Comparison of ENCODE assay signal across 16 cellular contexts in the genomic region with DNA sequence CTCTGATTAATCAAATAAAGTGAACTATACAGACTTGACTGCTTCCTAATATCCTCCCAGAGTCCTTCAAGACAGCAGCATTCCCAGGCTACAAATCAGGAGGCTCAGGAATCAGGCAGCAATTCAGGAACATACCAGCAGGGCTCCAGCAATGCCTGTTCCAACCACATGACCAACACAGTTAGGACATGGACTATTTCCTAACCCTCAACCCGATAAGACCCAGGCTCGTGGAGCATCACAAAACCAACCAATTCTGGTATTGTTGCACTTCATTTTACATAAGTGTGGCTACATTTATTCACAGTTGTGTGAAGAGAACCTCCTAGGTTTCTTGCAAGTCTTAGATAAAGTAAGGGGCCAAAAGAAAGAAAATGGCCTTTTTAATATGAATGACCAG.
A peak's percentile ranks its signal among the peaks of the same experiment; 100 is the strongest.
DNase-seq lines count a peak whose midpoint lies in the region; ATAC-seq and TF ChIP-seq lines count a peak whose summit lies in the region.
"Had no signal": no experiment of that assay in that cellular context is flagged by ENCODE, and none has a peak within 500 bp of the region (broad histone marks: within the 10 kb centered on the region; RNA-seq: fewer than 3 reads in every experiment).

No MANE protein-coding gene starts in this region.

- DNase-seq in ELF-1 (ENCODE audit: low read depth, low spot score) (peak; percentile 51), HuH-7.5 (ENCODE audit: low spot score) (peak; percentile 15), endothelial cell (ENCODE audit: low spot score) (peak; percentile 28), nephron progenitor cell (no peak), putamen (ENCODE audit: low spot score) (no peak), NCI-H226 (no peak), NCI-H526 treated with DMSO at 0.1 percent for 48 hours (lab: John Stamatoyannopoulos, UW) (no peak)
- DNase-seq: activated CD8-positive, alpha-beta T cell treated with anti-CD3 and anti-CD28 coated beads for 36 hours; activated naive CD4-positive, alpha-beta T cell treated with anti-CD3 and anti-CD28 coated beads, Interleukin-2, amount 10 ng/mL, durations not matched to agents 7 days and 5 days; foreskin melanocyte; left ventricle myocardium inferior; NCI-H510A; spleen; T1000 had no signal

- H3K4me1 Mint-ChIP-seq in endothelial cell (ENCODE audit: unreplicated experiment) (no peaks in the 10 kb centered on the region), nephron progenitor cell (no peaks in the 10 kb centered on the region)
- H3K4me1 Mint-ChIP-seq: activated naive CD4-positive, alpha-beta T cell treated with anti-CD3 and anti-CD28 coated beads, Interleukin-2, amount 10 ng/mL, durations not matched to agents 7 days and 5 days; nephron had no signal

- H3K4me3 Mint-ChIP-seq in endothelial cell (ENCODE audit: unreplicated experiment): no peak overlapping the region
- H3K4me3 Mint-ChIP-seq in nephron progenitor cell: no peak overlapping the region
- H3K4me3 Mint-ChIP-seq: activated CD8-positive, alpha-beta T cell treated with anti-CD3 and anti-CD28 coated beads for 36 hours; activated naive CD4-positive, alpha-beta T cell treated with anti-CD3 and anti-CD28 coated beads, Interleukin-2, amount 10 ng/mL, durations not matched to agents 7 days and 5 days; nephron had no signal

- H3K27ac Mint-ChIP-seq in endothelial cell (ENCODE audit: unreplicated experiment): no peak overlapping the region
- no peak overlapping the region for H3K27ac Mint-ChIP-seq in nephron progenitor cell
- H3K27ac Mint-ChIP-seq: activated CD8-positive, alpha-beta T cell treated with anti-CD3 and anti-CD28 coated beads for 36 hours; activated naive CD4-positive, alpha-beta T cell treated with anti-CD3 and anti-CD28 coated beads, Interleukin-2, amount 10 ng/mL, durations not matched to agents 7 days and 5 days; nephron had no signal

- H3K36me3 Mint-ChIP-seq in endothelial cell (ENCODE audit: low read depth, unreplicated experiment) (no peaks in the 10 kb centered on the region), nephron progenitor cell (ENCODE audit: low read depth) (no peaks in the 10 kb centered on the region)
- H3K36me3 Mint-ChIP-seq: activated naive CD4-positive, alpha-beta T cell treated with anti-CD3 and anti-CD28 coated beads, Interleukin-2, amount 10 ng/mL, durations not matched to agents 7 days and 5 days had no signal

- ATAC-seq in HG03139 (IDR thresholded peaks at IDR 0.05; ENCODE audit: unreplicated experiment): no peak
- ATAC-seq: activated CD8-positive, alpha-beta T cell treated with anti-CD3 and anti-CD28 coated beads for 36 hours had no signal

- no peaks in the 10 kb centered on the region for H3K27me3 Mint-ChIP-seq in endothelial cell (ENCODE audit: unreplicated experiment)
- H3K27me3 Mint-ChIP-seq in nephron progenitor cell (ENCODE audit: low read depth, poor library complexity): no peaks in the 10 kb centered on the region
- H3K27me3 Mint-ChIP-seq: activated CD8-positive, alpha-beta T cell treated with anti-CD3 and anti-CD28 coated beads for 36 hours; activated naive CD4-positive, alpha-beta T cell treated with anti-CD3 and anti-CD28 coated beads, Interleukin-2, amount 10 ng/mL, durations not matched to agents 7 days and 5 days had no signal

- H3K9me3 Mint-ChIP-seq in endothelial cell (ENCODE audit: unreplicated experiment) (no peaks in the 10 kb centered on the region), nephron progenitor cell (no peaks in the 10 kb centered on the region)
- H3K9me3 Mint-ChIP-seq: nephron had no signal

- peak; percentile 54 for TF ChIP-seq CTCF in endothelial cell (IDR thresholded peaks at IDR 0.05; ENCODE audit: unreplicated experiment)
- TF ChIP-seq CTCF in nephron progenitor cell (IDR thresholded peaks at IDR 0.05): peak; percentile 11

Comparison
In these comparisons a context has a peak if more than half of its experiments do, and no peak if none do; other contexts are left out.
1. DNase-seq: peak in ELF-1 (single experiment), HuH-7.5 (single experiment) and endothelial cell (single experiment); none in nephron progenitor cell (single experiment), putamen (single experiment), NCI-H226 (single experiment) and NCI-H526 treated with DMSO at 0.1 percent for 48 hours (single experiment).